ENCODE assay signal across 1 cellular context in the genomic region with DNA sequence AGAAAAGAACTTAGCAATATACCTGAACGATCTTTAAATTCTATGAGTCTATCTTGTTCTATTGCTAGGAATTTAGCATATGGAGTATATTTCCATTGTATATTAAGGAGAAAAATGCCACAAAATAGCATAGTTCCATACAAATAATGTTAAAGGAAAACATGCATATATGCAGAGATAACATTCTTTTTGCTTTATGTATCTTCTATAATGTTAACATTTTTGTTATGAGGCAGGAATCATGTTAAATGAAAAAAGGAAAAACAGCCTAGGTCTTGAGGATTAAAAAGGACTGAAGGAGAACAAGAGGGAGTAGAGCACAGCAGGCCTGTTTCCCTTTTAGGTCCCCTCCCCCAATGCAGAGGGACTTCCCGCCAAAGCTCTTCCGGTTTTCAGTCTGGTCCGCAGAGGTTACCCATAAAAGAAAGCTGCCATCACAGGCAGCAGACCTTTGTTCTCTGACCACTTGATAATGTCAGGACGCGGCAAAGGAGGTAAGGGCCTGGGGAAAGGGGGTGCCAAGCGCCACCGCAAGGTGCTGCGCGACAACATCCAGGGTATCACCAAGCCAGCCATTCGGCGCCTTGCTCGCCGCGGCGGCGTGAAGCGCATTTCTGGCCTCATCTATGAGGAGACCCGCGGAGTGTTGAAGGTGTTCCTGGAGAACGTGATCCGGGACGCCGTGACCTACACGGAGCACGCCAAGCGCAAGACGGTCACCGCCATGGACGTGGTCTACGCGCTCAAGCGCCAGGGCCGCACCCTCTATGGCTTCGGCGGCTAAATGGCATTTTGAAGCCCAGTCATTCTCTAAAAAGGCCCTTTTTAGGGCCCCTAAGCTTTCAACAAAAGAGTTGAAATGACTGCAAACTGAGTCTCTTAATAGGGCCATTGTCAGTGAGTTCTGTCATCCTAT.
TF ChIP-seq lines count a peak whose summit lies in the region.

No MANE protein-coding gene starts in this region.

TF ChIP-seq in WTC11, 78 proteins besides CTCF, POLR2A, EP300 and RAD21 (continued from another document):
- TF ChIP-seq, protein P1, sequence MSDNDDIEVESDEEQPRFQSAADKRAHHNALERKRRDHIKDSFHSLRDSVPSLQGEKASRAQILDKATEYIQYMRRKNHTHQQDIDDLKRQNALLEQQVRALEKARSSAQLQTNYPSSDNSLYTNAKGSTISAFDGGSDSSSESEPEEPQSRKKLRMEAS (CRISPR knock-in tag; IDR thresholded peaks at IDR 0.05) = peak; percentile 83
- no peak for TF ChIP-seq ZNF396 (CRISPR knock-in tag; IDR thresholded peaks at IDR 0.05; ENCODE audit: borderline replicate concordance)
- no peak for TF ChIP-seq HMGA2 (CRISPR knock-in tag; IDR thresholded peaks at IDR 0.05)
- TF ChIP-seq MLX (CRISPR knock-in tag; IDR thresholded peaks at IDR 0.05) = peak; percentile 85; the same call in 1 of the 2 replicates
- TF ChIP-seq RORB (CRISPR knock-in tag; IDR thresholded peaks at IDR 0.05) = no peak
- no peak for TF ChIP-seq GRHL2 (CRISPR knock-in tag; IDR thresholded peaks at IDR 0.05; ENCODE audit: insufficient replicate concordance, severe bottlenecking)
- peak; percentile 76 for TF ChIP-seq SMAD4 (CRISPR knock-in tag; IDR thresholded peaks at IDR 0.05)
- no peak for TF ChIP-seq NR3C1 (CRISPR knock-in tag; conservative IDR thresholded peaks at IDR 0.05; ENCODE audit: low read depth)
- TF ChIP-seq ZSCAN18 (CRISPR knock-in tag; IDR thresholded peaks at IDR 0.05) = no peak
- TF ChIP-seq TP53 (CRISPR knock-in tag; IDR thresholded peaks at IDR 0.05) = peak; percentile 66; the same call in 1 of the 2 replicates
- peak; percentile 11; the same call in 1 of the 2 replicates for TF ChIP-seq ZNF423 (CRISPR knock-in tag; IDR thresholded peaks at IDR 0.05)
- TF ChIP-seq GABPB1 (CRISPR knock-in tag; IDR thresholded peaks at IDR 0.05) = no peak
- TF ChIP-seq, protein P2, sequence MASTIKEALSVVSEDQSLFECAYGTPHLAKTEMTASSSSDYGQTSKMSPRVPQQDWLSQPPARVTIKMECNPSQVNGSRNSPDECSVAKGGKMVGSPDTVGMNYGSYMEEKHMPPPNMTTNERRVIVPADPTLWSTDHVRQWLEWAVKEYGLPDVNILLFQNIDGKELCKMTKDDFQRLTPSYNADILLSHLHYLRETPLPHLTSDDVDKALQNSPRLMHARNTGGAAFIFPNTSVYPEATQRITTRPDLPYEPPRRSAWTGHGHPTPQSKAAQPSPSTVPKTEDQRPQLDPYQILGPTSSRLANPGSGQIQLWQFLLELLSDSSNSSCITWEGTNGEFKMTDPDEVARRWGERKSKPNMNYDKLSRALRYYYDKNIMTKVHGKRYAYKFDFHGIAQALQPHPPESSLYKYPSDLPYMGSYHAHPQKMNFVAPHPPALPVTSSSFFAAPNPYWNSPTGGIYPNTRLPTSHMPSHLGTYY (CRISPR knock-in tag; IDR thresholded peaks at IDR 0.05) = peak; percentile 77; the same call in 1 of the 2 replicates
- peak; percentile 91; the same call in 1 of the 2 replicates for TF ChIP-seq TEAD1 (CRISPR knock-in tag; IDR thresholded peaks at IDR 0.05)
- TF ChIP-seq, protein P3, sequence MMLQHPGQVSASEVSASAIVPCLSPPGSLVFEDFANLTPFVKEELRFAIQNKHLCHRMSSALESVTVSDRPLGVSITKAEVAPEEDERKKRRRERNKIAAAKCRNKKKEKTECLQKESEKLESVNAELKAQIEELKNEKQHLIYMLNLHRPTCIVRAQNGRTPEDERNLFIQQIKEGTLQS (CRISPR knock-in tag; conservative IDR thresholded peaks at IDR 0.05) = 0 out of 2 replicates have a peak, but pooled peaks have one; percentile 59
- TF ChIP-seq E2F5 (CRISPR knock-in tag; IDR thresholded peaks at IDR 0.05) = peak; percentile 100
